9 cellular contexts compared by ENCODE assay signal in the genomic region with DNA sequence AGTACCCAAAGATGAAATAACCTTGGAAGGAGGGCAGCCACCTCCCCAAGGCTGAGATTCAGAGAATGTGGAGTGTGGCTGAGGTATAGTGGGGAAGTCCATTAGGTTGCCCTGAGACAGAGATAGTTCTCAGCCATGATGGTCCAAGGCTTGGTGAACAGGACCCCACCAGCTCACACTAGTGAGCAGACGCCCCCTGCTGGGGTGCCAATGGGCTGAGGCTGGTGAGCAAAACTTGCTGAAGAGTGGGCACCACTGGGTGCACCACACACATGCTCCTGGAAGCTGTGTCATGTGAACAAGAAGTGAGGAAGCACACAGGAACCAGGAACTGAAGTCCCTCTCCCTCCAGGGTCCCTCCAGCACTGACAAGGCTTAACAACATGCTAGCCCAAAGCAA. TPM values are rescaled to one million over a fixed set of nuclear protein-coding genes. Genes with fewer than 3 reads are reported as not detected.
A peak's percentile ranks its signal among the peaks of the same experiment; 100 is the strongest.
DNase-seq lines count a peak whose midpoint lies in the region; ATAC-seq and TF ChIP-seq lines count a peak whose summit lies in the region.
"Had no signal": no experiment of that assay in that cellular context is flagged by ENCODE, and none has a peak within 500 bp of the region (broad histone marks: within the 10 kb centered on the region; RNA-seq: fewer than 3 reads in every experiment).

No MANE protein-coding gene starts in this region.

- H3K27ac ChIP-seq in DND-41 (ENCODE audit: low read length) = no peak overlapping the region
- no peak overlapping the region for H3K27ac ChIP-seq in HEK293 (ENCODE audit: extremely low read depth, low read depth, low read length)
- H3K27ac ChIP-seq in Peyer's patch = no peak overlapping the region
- H3K27ac ChIP-seq: skin epidermis had no signal

- no peaks in the 10 kb centered on the region for H3K9me3 Mint-ChIP-seq in activated naive CD4-positive, alpha-beta T cell treated with anti-CD3 and anti-CD28 coated beads for 36 hours

- H3K4me1 Mint-ChIP-seq in activated naive CD4-positive, alpha-beta T cell treated with anti-CD3 and anti-CD28 coated beads for 36 hours (ENCODE audit: low read depth) = no peaks in the 10 kb centered on the region

- POLR2A ChIA-PET in HEK293 (lab: Yijun Ruan, JAX) = no interaction called here

- H3K27ac Mint-ChIP-seq in activated naive CD4-positive, alpha-beta T cell treated with anti-CD3 and anti-CD28 coated beads for 36 hours = no peak overlapping the region

- no peaks in the 10 kb centered on the region for H3K4me1 ChIP-seq in DND-41 (ENCODE audit: insufficient read depth, low read length)
- H3K4me1 ChIP-seq in HEK293 (ENCODE audit: control insufficient read depth, insufficient read depth, low read length) = no peaks in the 10 kb centered on the region
- H3K4me1 ChIP-seq in Peyer's patch = no peaks in the 10 kb centered on the region

- no peak overlapping the region for H3K4me2 ChIP-seq in DND-41 (ENCODE audit: insufficient read depth, low read length)

- no peaks in the 10 kb centered on the region for H3K36me3 ChIP-seq in DND-41 (ENCODE audit: insufficient read depth, low read length)
- no peaks in the 10 kb centered on the region for H3K36me3 ChIP-seq in HEK293 (ENCODE audit: control insufficient read depth in 2 of 2, insufficient read depth in 1 of 2, low read length in 2 of 2)
- H3K36me3 ChIP-seq in Peyer's patch = no peaks in the 10 kb centered on the region

- H3K27me3 Mint-ChIP-seq in activated naive CD4-positive, alpha-beta T cell treated with anti-CD3 and anti-CD28 coated beads for 36 hours (ENCODE audit: low read depth) = no peaks in the 10 kb centered on the region

- peak; percentile 50 for DNase-seq in DND-41
- DNase-seq in Peyer's patch = peak in 2 of 3 donors; percentile 47 to 61
- DNase-seq in activated naive CD4-positive, alpha-beta T cell treated with anti-CD3 and anti-CD28 coated beads for 36 hours = peak; percentile 54
- DNase-seq in iPS-NIHi11 (ENCODE audit: low spot score) = peak; percentile 55
- peak; percentile 14 for DNase-seq in stimulated activated naive CD4-positive, alpha-beta T cell treated with Interleukin-2 at 50 U/mL for 16 hours (lab: John Stamatoyannopoulos, UW)
- no peak for DNase-seq in ecto neural progenitor cell (ENCODE audit: low spot score)

- no peaks in the 10 kb centered on the region for H3K36me3 Mint-ChIP-seq in activated naive CD4-positive, alpha-beta T cell treated with anti-CD3 and anti-CD28 coated beads for 36 hours (ENCODE audit: low read depth)

- H3K79me2 ChIP-seq in DND-41 (ENCODE audit: insufficient read depth, low read length) = no peaks in the 10 kb centered on the region

- no peak for TF ChIP-seq POLR2A in Peyer's patch (IDR thresholded peaks at IDR 0.05)

- no peak overlapping the region for H3K4me3 Mint-ChIP-seq in activated naive CD4-positive, alpha-beta T cell treated with anti-CD3 and anti-CD28 coated beads for 36 hours

- no peaks in the 10 kb centered on the region for H4K20me1 ChIP-seq in DND-41 (ENCODE audit: insufficient read depth, low read length)

- H3K9me3 ChIP-seq in DND-41 (ENCODE audit: insufficient read depth, low read length, severe bottlenecking) (no peaks in the 10 kb centered on the region), HEK293 (ENCODE audit: control insufficient read depth, insufficient read depth, low read depth, low read length) (no peaks in the 10 kb centered on the region; the same call in 1 of the 2 replicates), Peyer's patch (no peaks in the 10 kb centered on the region)

- no peak overlapping the region for H2AFZ ChIP-seq in DND-41 (ENCODE audit: low read depth, low read length)

- no peak overlapping the region for H3K4me3 ChIP-seq in DND-41 (ENCODE audit: low read depth in 1 of 2, low read length in 2 of 2)
- no peak overlapping the region for H3K4me3 ChIP-seq in HEK293 (ENCODE audit: low read depth, low read length)
- H3K4me3 ChIP-seq in Peyer's patch = no peak overlapping the region
- H3K4me3 ChIP-seq: skin epidermis had no signal

- peak; percentile 80 for ATAC-seq in DND-41 (ENCODE audit: insufficient read depth, low read depth)
- no peak for ATAC-seq in HG03280 (IDR thresholded peaks at IDR 0.05; ENCODE audit: unreplicated experiment)

- H3K27me3 ChIP-seq in DND-41 (ENCODE audit: insufficient read depth, low read length, poor library complexity) = no peaks in the 10 kb centered on the region
- H3K27me3 ChIP-seq in Peyer's patch = no peaks in the 10 kb centered on the region

- H3K9ac ChIP-seq in DND-41 (ENCODE audit: low read depth, low read length) = no peak overlapping the region

- peak; percentile 65 for TF ChIP-seq CTCF in DND-41 (IDR thresholded peaks at IDR 0.05; ENCODE audit: borderline replicate concordance, extremely low read depth, low read length, poor library complexity, severe bottlenecking)
- 0 out of 2 replicates have a peak, but pooled peaks have one; percentile 46 for TF ChIP-seq CTCF in HEK293 (tag by site-specific recombination; IDR thresholded peaks at IDR 0.05)
- peak in 4 of 6 experiments; percentile 7 to 36 (median 19) for TF ChIP-seq CTCF in Peyer's patch (IDR thresholded peaks at IDR 0.05)

- CTCF ChIA-PET in HEK293 (lab: Yijun Ruan, JAX) = interaction anchor here (0.8 to 1.3 kb wide), 4 partner anchors 9 to 308 kb away, joined by 3 to 7 read pairs (median 4); a partner anchor contains a TSS
- CTCF ChIA-PET in activated naive CD4-positive, alpha-beta T cell treated with anti-CD3 and anti-CD28 coated beads for 36 hours (lab: Charles Lee) = interaction anchor here (0.5 to 0.7 kb wide), 2 partner anchors 21 to 33 kb away, joined by 3 read pairs; no protein-coding TSS in a partner anchor

- intact Hi-C loops in activated naive CD4-positive, alpha-beta T cell treated with anti-CD3 and anti-CD28 coated beads for 36 hours (cut with micrococcal nuclease) = no loop called here

TF ChIP-seq in HEK293, 187 proteins besides CTCF, POLR2A, EP300 and RAD21:
- TF ChIP-seq, protein P1, sequence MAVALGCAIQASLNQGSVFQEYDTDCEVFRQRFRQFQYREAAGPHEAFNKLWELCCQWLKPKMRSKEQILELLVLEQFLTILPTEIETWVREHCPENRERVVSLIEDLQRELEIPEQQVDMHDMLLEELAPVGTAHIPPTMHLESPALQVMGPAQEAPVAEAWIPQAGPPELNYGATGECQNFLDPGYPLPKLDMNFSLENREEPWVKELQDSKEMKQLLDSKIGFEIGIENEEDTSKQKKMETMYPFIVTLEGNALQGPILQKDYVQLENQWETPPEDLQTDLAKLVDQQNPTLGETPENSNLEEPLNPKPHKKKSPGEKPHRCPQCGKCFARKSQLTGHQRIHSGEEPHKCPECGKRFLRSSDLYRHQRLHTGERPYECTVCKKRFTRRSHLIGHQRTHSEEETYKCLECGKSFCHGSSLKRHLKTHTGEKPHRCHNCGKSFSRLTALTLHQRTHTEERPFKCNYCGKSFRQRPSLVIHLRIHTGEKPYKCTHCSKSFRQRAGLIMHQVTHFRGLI (tag by site-specific recombination; IDR thresholded peaks at IDR 0.05) = no peak
- TF ChIP-seq ZNF768 (tag by site-specific recombination; IDR thresholded peaks at IDR 0.05) = no peak
- peak; percentile 30 for TF ChIP-seq ZNF654 (tag by site-specific recombination; IDR thresholded peaks at IDR 0.05; ENCODE audit: low read depth)
- no peak for TF ChIP-seq ZNF510 (tag by site-specific recombination; IDR thresholded peaks at IDR 0.05; ENCODE audit: insufficient replicate concordance)
- no peak for TF ChIP-seq TCF7L2 (IDR thresholded peaks at IDR 0.05; ENCODE audit: borderline replicate concordance, low read depth, low read length)
- TF ChIP-seq ZNF133 (tag by site-specific recombination; IDR thresholded peaks at IDR 0.05) = peak; percentile 60; the same call in 1 of the 2 replicates
- no peak for TF ChIP-seq ZNF558 (tag by site-specific recombination; IDR thresholded peaks at IDR 0.05)
TF ChIP-seq in HEK293: peak in this region for 2.

RNA-seq across cellular contexts. Expression of a gene that starts 8.9 kb away (rescaled TPM):
- 1 to 10 TPM in 2 of 4 donors, under 1 TPM in 1, not detected in 1; 0.35 to 2.6 (median 1.3) TPM for total RNA-seq in Peyer's patch
- under 1 TPM; 0.54 to 0.74 TPM for total RNA-seq in activated naive CD4-positive, alpha-beta T cell treated with anti-CD3 and anti-CD28 coated beads for 36 hours

RNA-seq across cellular contexts. Expression of a gene that starts 9.3 kb away (rescaled TPM):
- total RNA-seq in Peyer's patch = 10 to 100 TPM; 16.5 to 24.8 (median 18.4) TPM
- total RNA-seq in activated naive CD4-positive, alpha-beta T cell treated with anti-CD3 and anti-CD28 coated beads for 36 hours = 10 to 100 TPM; 46.6 to 50.5 TPM
